ENCODE assay signal across 8 cellular contexts in genomic region chr10:45008524-45009161, GRCh38. TPM values are rescaled to one million over a fixed set of nuclear protein-coding genes. Genes with fewer than 3 reads are reported as not detected.
DNase-seq lines count a peak whose midpoint lies in the region; ATAC-seq and TF ChIP-seq lines count a peak whose summit lies in the region.

No MANE protein-coding gene starts in this region.

- peaks cover 2 to 5% (median 5%) of the 10 kb centered on the region in 3 donors for H3K4me1 Mint-ChIP-seq in naive B cell

- H3K4me3 Mint-ChIP-seq in naive B cell: no peak overlapping the region

- no peak overlapping the region for H3K27ac Mint-ChIP-seq in naive B cell

- H3K9me3 Mint-ChIP-seq in naive B cell: peaks cover 0 to 13% (median 5%) of the 10 kb centered on the region in 7 donors

- no peak overlapping the region for H3K4me3 ChIP-seq in epithelial cell of proximal tubule (ENCODE audit: low read depth, low read length)

- TF ChIP-seq CTCF in epithelial cell of proximal tubule (conservative IDR thresholded peaks at IDR 0.05; ENCODE audit: low read depth, low read length): peak; percentile 83

- ATAC-seq in GM18499 (IDR thresholded peaks at IDR 0.05; ENCODE audit: insufficient read depth, unreplicated experiment) (peak; percentile 75), HG02885 (IDR thresholded peaks at IDR 0.05; ENCODE audit: poor library complexity, unreplicated experiment) (peak; percentile 86), SK-N-SH treated with all-trans-retinoic acid at 6 μM for 48 hours (peak; percentile 99), naive B cell (ENCODE audit: low read depth in 2 of 2) (peak; percentile 67 to 70)

- peak; percentile 90 for DNase-seq in Ammon's horn (ENCODE audit: low spot score)
- DNase-seq in NCI-H1436 (lab: John Stamatoyannopoulos, UW): peak; percentile 48
- DNase-seq in epithelial cell of proximal tubule (ENCODE audit: low read depth): peak; percentile 54
- peak; percentile 46 for DNase-seq in naive B cell
- no peak for DNase-seq in stimulated activated CD4-positive, alpha-beta T cell treated with anti-CD3 and anti-CD28 coated beads, Interleukin-4, amount 100 ng/mL, for 4 hours

- H3K27me3 Mint-ChIP-seq in naive B cell: no peaks in the 10 kb centered on the region

- peaks cover 13% of the 10 kb centered on the region in 2 donors for H3K36me3 Mint-ChIP-seq in naive B cell

TF ChIP-seq in SK-N-SH treated with all-trans-retinoic acid at 6 μM for 48 hours, 23 proteins besides CTCF, POLR2A, EP300 and RAD21:
- TF ChIP-seq ISL1 (CRISPR knock-in tag; IDR thresholded peaks at IDR 0.05) (peak; percentile 34; the same call in 1 of the 2 replicates), ZNF565 (CRISPR knock-in tag; conservative IDR thresholded peaks at IDR 0.05; ENCODE audit: low read depth) (no peak), ZC3H10 (CRISPR knock-in tag; IDR thresholded peaks at IDR 0.05) (no peak), RARB (CRISPR knock-in tag; IDR thresholded peaks at IDR 0.05) (no peak)

RNA-seq across cellular contexts. Expression of gene ZNF22, which starts 7.9 kb away (rescaled TPM):
- 17.8 and 24.6 TPM in 2 replicates for total RNA-seq in epithelial cell of proximal tubule
- polyA plus RNA-seq in naive B cell (ENCODE audit: low read depth in 6 of 6): 10 to 100 TPM; 52.9 to 73.2 (median 61.9) TPM

RNA-seq across cellular contexts. Expression of gene DEPP1, which starts 30.0 kb away (rescaled TPM):
- total RNA-seq in epithelial cell of proximal tubule: 7.4 and 20.1 TPM in 2 replicates
- not detected for polyA plus RNA-seq in naive B cell (ENCODE audit: low read depth in 6 of 6)

RNA-seq across cellular contexts. Expression of gene RASSF4, which starts 49.0 kb away (rescaled TPM):
- total RNA-seq in epithelial cell of proximal tubule: 14.5 and 23.1 TPM in 2 replicates
- polyA plus RNA-seq in naive B cell (ENCODE audit: low read depth in 6 of 6): under 1 TPM in 4 of 6 donors, not detected in 2; 0.06 to 0.60 (median 0.27) TPM

Comparison
In these comparisons a context has a peak if more than half of its experiments do, and no peak if none do; other contexts are left out.
1. DNase-seq: peak in Ammon's horn (single experiment), NCI-H1436 (single experiment), epithelial cell of proximal tubule (single experiment) and naive B cell (single experiment); none in stimulated activated CD4-positive, alpha-beta T cell treated with anti-CD3 and anti-CD28 coated beads, Interleukin-4, amount 100 ng/mL, for 4 hours (0 of 2).
2. Peak in every context shown above with its lines, with median percentiles within 50 percentile points of each other: ATAC-seq.